In the genomic region with DNA sequence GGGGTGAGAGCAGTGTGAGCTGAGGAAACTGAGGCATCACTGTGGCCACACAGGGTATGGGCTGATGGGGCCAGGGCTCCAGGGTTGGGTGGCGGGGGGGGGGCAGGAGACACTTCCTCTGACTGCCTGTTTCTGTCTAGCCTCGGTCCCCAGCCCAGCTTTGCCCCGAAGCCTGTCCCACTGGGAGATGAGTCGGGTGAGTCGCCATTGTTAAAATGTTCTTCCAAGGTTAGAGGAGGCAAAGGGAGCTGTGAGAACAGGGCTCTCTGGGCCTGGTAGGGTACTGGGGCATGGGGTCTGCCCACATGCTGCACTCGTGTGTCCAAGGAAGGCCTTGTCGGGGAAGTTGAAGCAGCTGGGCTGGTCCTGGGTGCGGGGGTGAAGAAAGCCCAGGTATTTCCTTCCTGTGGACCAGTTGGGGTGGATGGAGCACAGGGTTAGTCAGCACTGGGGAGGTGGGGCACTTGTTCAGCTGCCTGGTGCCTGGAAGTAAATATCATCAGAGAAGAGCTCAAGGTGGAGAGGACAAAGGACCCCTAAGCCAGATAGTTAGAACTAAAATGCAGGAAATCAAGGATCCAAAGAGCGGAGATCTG, we compare ENCODE assay signal across 22 cellular contexts.
"Had no signal": no experiment of that assay in that cellular context is flagged by ENCODE, and none has a peak within 500 bp of the region (broad histone marks: within the 10 kb centered on the region; RNA-seq: fewer than 3 reads in every experiment).

No MANE protein-coding gene starts in this region.

- H3K4me3 Mint-ChIP-seq: activated CD4-positive, alpha-beta memory T cell treated with anti-CD3 and anti-CD28 coated beads, Interleukin-2, amount 10 ng/mL, durations not matched to agents 7 days and 5 days; activated T-cell treated with anti-CD3 and anti-CD28 coated beads, Interleukin-2, amount 50 U/mL, for 72 hours; naive thymus-derived CD4-positive, alpha-beta T cell; neural progenitor cell had no signal

- DNase-seq: activated CD4-positive, alpha-beta memory T cell treated with anti-CD3 and anti-CD28 coated beads, Interleukin-2, amount 10 ng/mL, durations not matched to agents 7 days and 5 days; activated CD4-positive, alpha-beta T cell treated with anti-CD3 and anti-CD28 coated beads for 4 hours; activated CD4-positive, CD25-positive, alpha-beta regulatory T cell; activated gamma-delta T cell; activated T-cell treated with anti-CD3 and anti-CD28 coated beads, Interleukin-2, amount 50 U/mL, for 72 hours; amygdala; effector memory CD4-positive, alpha-beta T cell; foreskin keratinocyte; left lung; naive thymus-derived CD4-positive, alpha-beta T cell; retina; stimulated activated CD4-positive, alpha-beta T cell treated with anti-CD3 and anti-CD28 coated beads, Interleukin-2, amount 100 ng/mL, for 48 hours; stimulated activated CD8-positive, alpha-beta memory T cell treated with anti-CD3 and anti-CD28 coated beads, Interleukin-4, amount 100 ng/mL, for 48 hours; stimulated activated naive CD4-positive, alpha-beta T cell; T1000; testis; trophoblast cell; uterus had no signal

- ATAC-seq: activated T-cell treated with anti-CD3 and anti-CD28 coated beads, Interleukin-2, amount 50 U/mL, for 72 hours; foreskin keratinocyte; left lung; naive thymus-derived CD4-positive, alpha-beta T cell; SK-N-SH treated with all-trans-retinoic acid at 6 μM for 48 hours had no signal

- H3K27ac ChIP-seq: cardiac muscle cell, foreskin keratinocyte, left lung, neural progenitor cell, testis, uterus had no signal

- H3K4me1 ChIP-seq: foreskin keratinocyte, left lung, neural progenitor cell, testis, uterus had no signal

- H3K27me3 ChIP-seq: cardiac muscle cell, foreskin keratinocyte, left lung, neural progenitor cell, testis, uterus had no signal

- H3K36me3 ChIP-seq: neural progenitor cell, uterus had no signal

- H3K27ac Mint-ChIP-seq: activated CD4-positive, alpha-beta memory T cell treated with anti-CD3 and anti-CD28 coated beads, Interleukin-2, amount 10 ng/mL, durations not matched to agents 7 days and 5 days; activated T-cell treated with anti-CD3 and anti-CD28 coated beads, Interleukin-2, amount 50 U/mL, for 72 hours; neural progenitor cell had no signal

- H3K27me3 Mint-ChIP-seq: activated CD4-positive, alpha-beta memory T cell treated with anti-CD3 and anti-CD28 coated beads, Interleukin-2, amount 10 ng/mL, durations not matched to agents 7 days and 5 days; naive thymus-derived CD4-positive, alpha-beta T cell had no signal

- H3K9me3 Mint-ChIP-seq: activated CD4-positive, alpha-beta memory T cell treated with anti-CD3 and anti-CD28 coated beads, Interleukin-2, amount 10 ng/mL, durations not matched to agents 7 days and 5 days; activated T-cell treated with anti-CD3 and anti-CD28 coated beads, Interleukin-2, amount 50 U/mL, for 72 hours; naive thymus-derived CD4-positive, alpha-beta T cell; neural progenitor cell had no signal

- H3K9ac ChIP-seq: neural progenitor cell had no signal

- H3K9me3 ChIP-seq: left lung, testis, uterus had no signal

- H3K4me1 Mint-ChIP-seq: activated CD4-positive, alpha-beta memory T cell treated with anti-CD3 and anti-CD28 coated beads, Interleukin-2, amount 10 ng/mL, durations not matched to agents 7 days and 5 days; neural progenitor cell had no signal

- H3K4me3 ChIP-seq: cardiac muscle cell, left lung, lung, neural progenitor cell, testis, uterus had no signal
